In the genomic region with DNA sequence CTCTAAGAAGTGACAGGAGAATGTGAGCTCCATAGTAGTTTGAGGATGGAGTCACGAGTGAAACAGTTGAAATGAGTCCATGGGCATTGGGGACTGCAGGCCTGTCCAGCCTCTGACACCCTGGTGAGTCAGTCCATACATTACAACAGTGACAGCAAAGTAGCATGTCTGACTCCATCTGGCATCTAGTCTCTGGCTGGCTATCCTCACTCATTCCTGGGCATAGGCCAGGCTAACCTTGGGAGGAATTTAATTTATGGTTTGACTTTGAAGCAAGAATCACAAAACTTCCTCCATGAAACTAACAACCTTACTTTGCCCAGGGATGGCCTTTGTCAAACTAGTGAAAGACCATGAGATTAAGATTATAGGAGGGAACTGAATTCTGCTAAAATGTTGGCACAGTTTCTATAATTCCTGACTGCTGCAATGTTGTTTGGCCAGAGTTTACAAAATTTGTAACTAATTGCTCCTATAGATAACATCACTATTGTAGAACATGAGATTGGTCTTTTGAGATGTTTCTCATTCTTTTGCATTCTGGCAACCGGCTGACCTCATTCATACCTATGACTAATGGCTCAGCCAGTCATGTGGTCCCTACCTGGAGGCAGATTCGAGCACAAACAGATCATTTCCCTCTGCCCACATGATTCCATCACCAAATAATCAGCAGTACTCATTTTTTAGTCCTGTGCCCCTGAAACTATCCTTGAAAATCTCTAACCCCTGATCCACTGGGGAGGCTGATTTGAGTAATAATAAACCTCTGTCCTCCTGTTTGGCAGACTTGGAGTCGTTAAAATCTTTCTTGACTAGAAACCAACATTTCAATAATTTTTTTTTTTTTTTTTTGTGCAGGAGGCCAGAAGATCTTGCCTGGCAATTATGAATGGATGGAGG, we compare ENCODE assay signal across 1 cellular context.
TF ChIP-seq lines count a peak whose summit lies in the region.

No MANE protein-coding gene starts in this region.

TF ChIP-seq in SK-N-SH, 30 proteins besides CTCF, POLR2A, EP300 and RAD21:
- peak; percentile 83; the same call in 1 of the 2 replicates for TF ChIP-seq RXRA (IDR thresholded peaks at IDR 0.05; ENCODE audit: borderline replicate concordance, low read depth)
- TF ChIP-seq TEAD4 (IDR thresholded peaks at IDR 0.05; ENCODE audit: borderline replicate concordance, insufficient read depth) = peak; percentile 86
- TF ChIP-seq MEF2A (IDR thresholded peaks at IDR 0.05; ENCODE audit: borderline replicate concordance, low read depth) = peak; percentile 25; the same call in 1 of the 2 replicates
- TF ChIP-seq POLR2AphosphoS5 (IDR thresholded peaks at IDR 0.05; ENCODE audit: low read depth, low read length) = peak; percentile 59
- peak; percentile 37; the same call in 1 of the 2 replicates for TF ChIP-seq SIN3A (IDR thresholded peaks at IDR 0.05; ENCODE audit: borderline replicate concordance, low read depth, low read length)
- peak; percentile 78 for TF ChIP-seq JUND (IDR thresholded peaks at IDR 0.05)
- TF ChIP-seq NFIC (IDR thresholded peaks at IDR 0.05; ENCODE audit: borderline replicate concordance) = peak; percentile 88
- TF ChIP-seq, protein P1, sequence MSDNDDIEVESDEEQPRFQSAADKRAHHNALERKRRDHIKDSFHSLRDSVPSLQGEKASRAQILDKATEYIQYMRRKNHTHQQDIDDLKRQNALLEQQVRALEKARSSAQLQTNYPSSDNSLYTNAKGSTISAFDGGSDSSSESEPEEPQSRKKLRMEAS (IDR thresholded peaks at IDR 0.05; ENCODE audit: low read depth) = peak; percentile 75
- peak; percentile 81; the same call in 1 of the 2 replicates for TF ChIP-seq FOXM1 (IDR thresholded peaks at IDR 0.05; ENCODE audit: low read depth)
- TF ChIP-seq, protein P2, sequence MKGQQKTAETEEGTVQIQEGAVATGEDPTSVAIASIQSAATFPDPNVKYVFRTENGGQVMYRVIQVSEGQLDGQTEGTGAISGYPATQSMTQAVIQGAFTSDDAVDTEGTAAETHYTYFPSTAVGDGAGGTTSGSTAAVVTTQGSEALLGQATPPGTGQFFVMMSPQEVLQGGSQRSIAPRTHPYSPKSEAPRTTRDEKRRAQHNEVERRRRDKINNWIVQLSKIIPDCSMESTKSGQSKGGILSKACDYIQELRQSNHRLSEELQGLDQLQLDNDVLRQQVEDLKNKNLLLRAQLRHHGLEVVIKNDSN (IDR thresholded peaks at IDR 0.05; ENCODE audit: borderline replicate concordance, low read depth) = peak; percentile 60; the same call in 1 of the 2 replicates
- TF ChIP-seq, protein P3, sequence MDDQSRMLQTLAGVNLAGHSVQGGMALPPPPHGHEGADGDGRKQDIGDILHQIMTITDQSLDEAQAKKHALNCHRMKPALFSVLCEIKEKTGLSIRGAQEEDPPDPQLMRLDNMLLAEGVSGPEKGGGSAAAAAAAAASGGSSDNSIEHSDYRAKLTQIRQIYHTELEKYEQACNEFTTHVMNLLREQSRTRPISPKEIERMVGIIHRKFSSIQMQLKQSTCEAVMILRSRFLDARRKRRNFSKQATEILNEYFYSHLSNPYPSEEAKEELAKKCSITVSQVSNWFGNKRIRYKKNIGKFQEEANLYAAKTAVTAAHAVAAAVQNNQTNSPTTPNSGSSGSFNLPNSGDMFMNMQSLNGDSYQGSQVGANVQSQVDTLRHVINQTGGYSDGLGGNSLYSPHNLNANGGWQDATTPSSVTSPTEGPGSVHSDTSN (IDR thresholded peaks at IDR 0.05) = peak; percentile 87
- TF ChIP-seq TCF12 (IDR thresholded peaks at IDR 0.05) = peak; percentile 79
- TF ChIP-seq FOSL2 (IDR thresholded peaks at IDR 0.05; ENCODE audit: borderline replicate concordance, low read depth) = peak; percentile 72; the same call in 1 of the 2 replicates
